Comparison of ENCODE assay signal across 11 cellular contexts in the genomic region with DNA sequence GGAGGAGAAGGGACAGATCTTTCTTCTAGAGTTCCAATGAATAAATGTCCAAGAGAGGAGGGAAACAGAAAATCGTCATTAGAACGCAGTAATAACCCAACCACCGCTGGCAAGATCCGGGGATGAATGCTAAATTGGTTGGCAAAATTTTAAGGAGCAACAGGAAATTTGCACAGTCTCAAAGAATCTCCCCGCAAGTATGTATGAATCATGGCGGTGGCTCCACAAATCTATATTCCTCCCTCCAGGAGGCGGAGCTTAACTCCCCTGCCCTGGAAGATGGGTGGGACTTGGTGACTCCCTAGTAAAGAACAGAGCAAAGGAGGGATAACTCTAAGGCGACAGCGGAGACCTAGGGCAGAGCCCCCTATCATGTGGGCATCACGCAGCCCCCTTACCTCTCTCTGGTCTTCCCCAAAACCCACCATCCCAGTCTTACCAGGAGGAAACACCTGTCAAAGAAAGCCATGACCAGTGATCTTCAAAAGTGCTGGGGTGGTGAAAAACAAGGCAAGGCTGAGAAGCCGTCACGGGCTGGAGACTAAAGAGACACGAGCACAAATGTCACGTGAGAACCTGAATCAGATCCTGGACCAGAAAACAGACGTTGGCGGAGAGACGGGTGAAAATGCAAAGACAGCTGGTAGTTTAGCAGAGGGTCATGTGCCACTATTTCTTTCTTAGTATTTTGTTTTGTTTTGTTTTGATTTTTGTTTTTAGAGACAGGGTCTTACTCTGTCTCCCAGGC.
DNase-seq lines count a peak whose midpoint lies in the region; ATAC-seq and TF ChIP-seq lines count a peak whose summit lies in the region.
"Had no signal": no experiment of that assay in that cellular context is flagged by ENCODE, and none has a peak within 500 bp of the region (broad histone marks: within the 10 kb centered on the region; RNA-seq: fewer than 3 reads in every experiment).

No MANE protein-coding gene starts in this region.

- H3K9me3 Mint-ChIP-seq in activated naive CD4-positive, alpha-beta T cell treated with anti-CD3 and anti-CD28 coated beads, Interleukin-2, amount 50 U/mL, for 24 hours, result no peaks in the 10 kb centered on the region
- H3K9me3 Mint-ChIP-seq in brain, result peaks cover 0 to 2% (median 0%) of the 10 kb centered on the region in 5 experiments

- H3K36me3 Mint-ChIP-seq in activated naive CD4-positive, alpha-beta T cell treated with anti-CD3 and anti-CD28 coated beads, Interleukin-2, amount 50 U/mL, for 24 hours, result peaks cover 17% of the 10 kb centered on the region
- peaks cover 34% of the 10 kb centered on the region for H3K36me3 Mint-ChIP-seq in brain

- WGBS in urinary bladder, result 75% methylated on average over 17 of the region's 17 CpGs

- no peak for TF ChIP-seq CTCF in brain (conservative IDR thresholded peaks at IDR 0.05)

- DNase-seq in activated naive CD4-positive, alpha-beta T cell treated with anti-CD3 and anti-CD28 coated beads, Interleukin-2, amount 50 U/mL, for 16 hours, result no peak
- DNase-seq in iris pigment epithelial cell (ENCODE audit: low read depth), result peak; percentile 95
- no peak for DNase-seq in activated CD4-positive, alpha-beta T cell treated with anti-CD3 and anti-CD28 coated beads for 1 hour
- DNase-seq in T-helper 2 cell, result no peak
- DNase-seq: NCI-H2081, T-helper 9 cell had no signal

- peak overlapping the region; percentile 14 for H3K27ac Mint-ChIP-seq in activated naive CD4-positive, alpha-beta T cell treated with anti-CD3 and anti-CD28 coated beads, Interleukin-2, amount 50 U/mL, for 24 hours
- peak overlapping the region; percentile 14 to 61 (median 51) for H3K27ac Mint-ChIP-seq in brain

- ATAC-seq in HG03039 (IDR thresholded peaks at IDR 0.05; ENCODE audit: unreplicated experiment), result no peak

- H3K4me1 ChIP-seq in urinary bladder (ENCODE audit: insufficient read depth), result no peaks in the 10 kb centered on the region
- H3K4me1 ChIP-seq: A549 had no signal

- H3K4me3 Mint-ChIP-seq in activated naive CD4-positive, alpha-beta T cell treated with anti-CD3 and anti-CD28 coated beads, Interleukin-2, amount 50 U/mL, for 24 hours, result no peak overlapping the region
- H3K4me3 Mint-ChIP-seq in brain, result no peak overlapping the region

- no peaks in the 10 kb centered on the region for H3K27me3 Mint-ChIP-seq in activated naive CD4-positive, alpha-beta T cell treated with anti-CD3 and anti-CD28 coated beads, Interleukin-2, amount 50 U/mL, for 24 hours
- no peaks in the 10 kb centered on the region for H3K27me3 Mint-ChIP-seq in brain

- peaks cover 2% of the 10 kb centered on the region for H3K36me3 ChIP-seq in urinary bladder (ENCODE audit: insufficient read depth)

- H3K27ac ChIP-seq in urinary bladder (ENCODE audit: low read depth), result peak overlapping the region; percentile 11
- H3K27ac ChIP-seq: A549 had no signal

- H3K4me1 Mint-ChIP-seq in activated naive CD4-positive, alpha-beta T cell treated with anti-CD3 and anti-CD28 coated beads, Interleukin-2, amount 50 U/mL, for 24 hours, result peaks cover 14% of the 10 kb centered on the region
- H3K4me1 Mint-ChIP-seq in brain, result peaks cover 49% of the 10 kb centered on the region

- no peak overlapping the region for H3K4me3 ChIP-seq in urinary bladder (ENCODE audit: low read depth, low read length)
- H3K4me3 ChIP-seq: A549 had no signal
